17 cellular contexts compared by ENCODE assay signal in genomic region chr2:61196671-61197070, GRCh38. TPM values are rescaled to one million over a fixed set of nuclear protein-coding genes. Genes with fewer than 3 reads are reported as not detected.
A peak's percentile ranks its signal among the peaks of the same experiment; 100 is the strongest.
DNase-seq lines count a peak whose midpoint lies in the region; ATAC-seq and TF ChIP-seq lines count a peak whose summit lies in the region.
"Had no signal": no experiment of that assay in that cellular context is flagged by ENCODE, and none has a peak within 500 bp of the region (broad histone marks: within the 10 kb centered on the region; RNA-seq: fewer than 3 reads in every experiment).

No MANE protein-coding gene starts in this region.

- intact Hi-C loops in mucosa of descending colon (cut with DNase I, micrococcal nuclease) = no loop called here
- intact Hi-C loops in colonic mucosa (cut with DNase I) = no loop called here

- ATAC-seq in T-helper 17 cell (no peak), mucosa of descending colon (peak; percentile 69), GM19035 (IDR thresholded peaks at IDR 0.05; ENCODE audit: unreplicated experiment) (no peak)

- WGBS in smooth muscle cell (ENCODE audit: low lambda C conversion rate) = 16% methylated on average over 7 of the region's 7 CpGs
- 89 to 91% methylated on average over 7 of the region's 7 CpGs for WGBS in GM23248 (ENCODE audit: low coverage in 1 of 2, low lambda C conversion rate in 2 of 2, missing lambda C conversion rate in 2 of 2), 2 experiments

- no peak overlapping the region for H3K4me3 Mint-ChIP-seq in T-helper 17 cell
- H3K4me3 Mint-ChIP-seq: B cell had no signal

- H4K20me1 ChIP-seq in smooth muscle cell (ENCODE audit: low read depth) (no peaks in the 10 kb centered on the region), GM23248 (ENCODE audit: insufficient read depth) (no peaks in the 10 kb centered on the region)

- H3K4me3 ChIP-seq in mucosa of descending colon = no peak overlapping the region
- no peak overlapping the region for H3K4me3 ChIP-seq in smooth muscle cell
- H3K4me3 ChIP-seq in colonic mucosa = no peak overlapping the region
- H3K4me3 ChIP-seq in GM23248 = no peak overlapping the region
- H3K4me3 ChIP-seq: HAP-1 had no signal

- no peaks in the 10 kb centered on the region for H3K27me3 Mint-ChIP-seq in T-helper 17 cell
- H3K27me3 Mint-ChIP-seq: B cell; CD4-positive, CD25-positive, alpha-beta regulatory T cell had no signal

- H3K9ac ChIP-seq in smooth muscle cell (ENCODE audit: low read depth) (no peak overlapping the region), colonic mucosa (ENCODE audit: low read depth in 2 of 2, low read length in 2 of 2) (no peak overlapping the region), GM23248 (no peak overlapping the region)

- TF ChIP-seq CTCF in mucosa of descending colon (IDR thresholded peaks at IDR 0.05) (no peak), smooth muscle cell (IDR thresholded peaks at IDR 0.05; ENCODE audit: borderline replicate concordance, insufficient read depth, poor library complexity, severe bottlenecking) (no peak), colonic mucosa (IDR thresholded peaks at IDR 0.05) (no peak)

- peaks cover 4% of the 10 kb centered on the region for H3K4me1 Mint-ChIP-seq in T-helper 17 cell

- no peak overlapping the region for H3K4me2 ChIP-seq in smooth muscle cell
- H3K4me2 ChIP-seq in GM23248 (ENCODE audit: unreplicated experiment) = no peak overlapping the region

- DNase-seq in LoVo (ENCODE audit: low spot score) = peak; percentile 66
- DNase-seq in T-helper 17 cell = no peak
- DNase-seq in mucosa of descending colon = no peak
- DNase-seq in smooth muscle cell (lab: John Stamatoyannopoulos, UW; ENCODE audit: unreplicated experiment) = no peak
- DNase-seq in colonic mucosa = no peak
- DNase-seq in GM23248 = no peak
- DNase-seq: Caco-2; CD4-positive, CD25-positive, alpha-beta regulatory T cell; DMS153; NCI-H1436; NCI-H2029 treated with DMSO at 0.1 percent for 48 hours; NCI-H748 treated with DMSO at 0.1 percent for 48 hours; OCI-M1 had no signal

- in situ Hi-C loops in GM23248 (cut with MboI) = no loop called here

- H3K36me3 Mint-ChIP-seq in T-helper 17 cell (ENCODE audit: low read depth) = no peaks in the 10 kb centered on the region

- H3K27me3 ChIP-seq in smooth muscle cell (ENCODE audit: low read depth) = no peaks in the 10 kb centered on the region
- no peaks in the 10 kb centered on the region for H3K27me3 ChIP-seq in colonic mucosa
- no peaks in the 10 kb centered on the region for H3K27me3 ChIP-seq in GM23248 (replicated peaks; ENCODE audit: insufficient read depth)

- H3K79me2 ChIP-seq in smooth muscle cell (ENCODE audit: low read depth) = no peaks in the 10 kb centered on the region
- no peaks in the 10 kb centered on the region for H3K79me2 ChIP-seq in GM23248 (ENCODE audit: insufficient read depth)

- peak overlapping the region; percentile 29 for H3K27ac ChIP-seq in smooth muscle cell (ENCODE audit: low read depth)
- no peak overlapping the region for H3K27ac ChIP-seq in colonic mucosa
- H3K27ac ChIP-seq in GM23248 = no peak overlapping the region
- H3K27ac ChIP-seq: RWPE1 had no signal

- H3K4me1 ChIP-seq in mucosa of descending colon (ENCODE audit: low read depth) (no peaks in the 10 kb centered on the region), smooth muscle cell (ENCODE audit: low read depth) (no peaks in the 10 kb centered on the region), colonic mucosa (no peaks in the 10 kb centered on the region), GM23248 (ENCODE audit: insufficient read depth) (no peaks in the 10 kb centered on the region)
- H3K4me1 ChIP-seq: Caco-2, HAP-1 had no signal

- peak overlapping the region; percentile 51 for H3K27ac Mint-ChIP-seq in T-helper 17 cell
- H3K27ac Mint-ChIP-seq: B cell had no signal

- no peaks in the 10 kb centered on the region for H3K9me3 ChIP-seq in T-helper 17 cell (ENCODE audit: control insufficient read depth, low read length, poor library complexity, severe bottlenecking)
- no peaks in the 10 kb centered on the region for H3K9me3 ChIP-seq in mucosa of descending colon
- no peaks in the 10 kb centered on the region for H3K9me3 ChIP-seq in smooth muscle cell (replicated peaks; ENCODE audit: low read depth)
- H3K9me3 ChIP-seq in colonic mucosa = no peaks in the 10 kb centered on the region
- no peaks in the 10 kb centered on the region for H3K9me3 ChIP-seq in GM23248 (ENCODE audit: low read depth)
- H3K9me3 ChIP-seq: Caco-2, HAP-1 had no signal

- H2AFZ ChIP-seq in smooth muscle cell (ENCODE audit: low read depth) = no peak overlapping the region
- H2AFZ ChIP-seq in GM23248 = no peak overlapping the region

- no peaks in the 10 kb centered on the region for H3K36me3 ChIP-seq in mucosa of descending colon (ENCODE audit: low read depth)
- H3K36me3 ChIP-seq in smooth muscle cell (ENCODE audit: low read depth) = no peaks in the 10 kb centered on the region
- no peaks in the 10 kb centered on the region for H3K36me3 ChIP-seq in colonic mucosa
- peaks cover 46% of the 10 kb centered on the region; the same call in 1 of the 2 replicates for H3K36me3 ChIP-seq in GM23248 (ENCODE audit: low read depth)

- H3K9me2 ChIP-seq in GM23248 (ENCODE audit: insufficient read depth) = no peaks in the 10 kb centered on the region

- peaks cover 14% of the 10 kb centered on the region for H3F3A ChIP-seq in smooth muscle cell (ENCODE audit: low read depth)
- peaks cover 23% of the 10 kb centered on the region for H3F3A ChIP-seq in GM23248 (ENCODE audit: insufficient read depth)

RNA-seq across cellular contexts. Expression of gene C2orf74, which starts 34.7 kb away (rescaled TPM):
- total RNA-seq in T-helper 17 cell (1 to 10 TPM; 3.9 to 4.9 TPM), mucosa of descending colon (10 to 100 TPM in 1 of 3 donors, 1 to 10 TPM in 1, not detected in 1; 2.2 to 12.6 TPM), smooth muscle cell (4.2 and 5.8 TPM in 2 replicates), colonic mucosa (1 to 10 TPM in 1 of 2 donors, under 1 TPM in 1; 0.72 to 2.9 TPM)
- polyA plus RNA-seq in smooth muscle cell (7.9 and 8.8 TPM in 2 replicates), GM23248 (2016; fragmentation: Nextera tagmentation; extraction: Ambion mirVana) (14.2 and 17.9 TPM in 2 replicates)
- 2.8 and 7.7 TPM in 2 replicates for total RNA-seq in GM23248 (2014; rRNA removed; shearing (Covaris generic))
- total RNA-seq: Caco-2 had no signal
